In the genomic region with DNA sequence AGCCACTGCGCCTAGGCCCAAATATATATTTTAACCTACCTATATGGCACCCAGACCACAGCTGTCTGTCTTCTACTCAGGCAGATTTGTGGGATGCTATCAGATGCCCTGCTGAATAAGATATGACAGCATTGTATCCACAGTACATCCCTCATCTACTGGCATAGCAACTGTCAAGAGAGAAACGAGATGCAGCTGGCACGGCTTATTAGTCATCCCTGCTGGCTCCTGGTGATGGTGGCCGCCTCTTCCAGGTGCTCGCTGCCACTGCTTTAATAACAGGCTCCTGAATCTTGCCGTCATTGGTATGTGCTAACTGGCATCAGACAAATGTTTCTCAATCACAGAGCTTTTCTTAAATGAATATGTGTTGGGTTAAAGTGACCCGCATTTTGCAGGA, we compare ENCODE assay signal across 15 cellular contexts. TPM values are rescaled to one million over a fixed set of nuclear protein-coding genes. Genes with fewer than 3 reads are reported as not detected.
DNase-seq lines count a peak whose midpoint lies in the region; ATAC-seq and TF ChIP-seq lines count a peak whose summit lies in the region.
"Had no signal": no experiment of that assay in that cellular context is flagged by ENCODE, and none has a peak within 500 bp of the region (broad histone marks: within the 10 kb centered on the region; RNA-seq: fewer than 3 reads in every experiment).

No MANE protein-coding gene starts in this region.

- peak overlapping the region in 3 of 7 donors; percentile 3 to 65 (median 48) for H3K4me3 Mint-ChIP-seq in CD8-positive, alpha-beta memory T cell
- no peak overlapping the region for H3K4me3 Mint-ChIP-seq in natural killer cell
- H3K4me3 Mint-ChIP-seq: activated naive CD4-positive, alpha-beta T cell treated with anti-CD3 and anti-CD28 coated beads, Interleukin-2, amount 50 U/mL, for 24 hours had no signal

- H3K9me3 ChIP-seq in CD8-positive, alpha-beta memory T cell (ENCODE audit: low read length) = no peaks in the 10 kb centered on the region
- H3K9me3 ChIP-seq in mammary epithelial cell (replicated peaks; ENCODE audit: insufficient read depth, low read length) = no peaks in the 10 kb centered on the region
- H3K9me3 ChIP-seq: uterus had no signal

- H3K79me2 ChIP-seq in mammary epithelial cell (ENCODE audit: insufficient read depth, low read length) = peaks cover 76% of the 10 kb centered on the region

- POLR2A ChIA-PET in CD8-positive, alpha-beta memory T cell (lab: Charles Lee) = no interaction called here

- no peak for ATAC-seq in natural killer cell

- no peak overlapping the region for H3K4me3 ChIP-seq in CD8-positive, alpha-beta memory T cell (ENCODE audit: low read length)
- H3K4me3 ChIP-seq in mammary epithelial cell (replicated peaks in 1 of 3; ENCODE audit: insufficient read depth in 1 of 3, low read depth in 2 of 3, low read length in 3 of 3) = no peak overlapping the region
- H3K4me3 ChIP-seq: uterus had no signal

- no peak for TF ChIP-seq CTCF in mammary epithelial cell (conservative IDR thresholded peaks at IDR 0.05 in 1 of 2, IDR thresholded peaks at IDR 0.05 in 1 of 2; ENCODE audit: extremely low read depth in 1 of 2, insufficient read depth in 1 of 2, low read depth in 1 of 2, low read length in 2 of 2)
- no peak for TF ChIP-seq CTCF in natural killer cell (IDR thresholded peaks at IDR 0.05)

- H3K4me2 ChIP-seq in mammary epithelial cell (ENCODE audit: insufficient read depth, low read depth, low read length) = no peak overlapping the region

- H3K36me3 ChIP-seq in CD8-positive, alpha-beta memory T cell (ENCODE audit: insufficient read depth, low read length) = peaks cover 36% of the 10 kb centered on the region
- peaks cover 10% of the 10 kb centered on the region for H3K36me3 ChIP-seq in mammary epithelial cell (ENCODE audit: insufficient read depth, low read length)
- H3K36me3 ChIP-seq: uterus had no signal

- CTCF ChIA-PET in CD8-positive, alpha-beta memory T cell (lab: Charles Lee) = interaction anchor here (1.6 kb wide), 1 partner anchor 93 kb away, joined by 4 read pairs; no protein-coding TSS in a partner anchor
- CTCF ChIA-PET in mammary epithelial cell (lab: Charles Lee; ENCODE audit: low non-redundant PET) = no interaction called here

- H3K9me3 Mint-ChIP-seq in CD8-positive, alpha-beta memory T cell = no peaks in the 10 kb centered on the region
- H3K9me3 Mint-ChIP-seq in natural killer cell = no peaks in the 10 kb centered on the region
- H3K9me3 Mint-ChIP-seq: activated naive CD4-positive, alpha-beta T cell treated with anti-CD3 and anti-CD28 coated beads, Interleukin-2, amount 50 U/mL, for 24 hours had no signal

- no TSS peak for BruUV-seq in mammary epithelial cell (replicated peaks; lab: Mats Ljungman, UMichigan)

- peaks cover 77 to 88% (median 83%) of the 10 kb centered on the region in 3 donors for H3K4me1 Mint-ChIP-seq in CD8-positive, alpha-beta memory T cell
- H3K4me1 Mint-ChIP-seq in natural killer cell = peaks cover 79 to 89% of the 10 kb centered on the region in 2 donors

- H3K4me1 ChIP-seq in CD8-positive, alpha-beta memory T cell (ENCODE audit: insufficient read depth, low read length) = peaks cover 61% of the 10 kb centered on the region
- peaks cover 30% of the 10 kb centered on the region for H3K4me1 ChIP-seq in mammary epithelial cell (ENCODE audit: insufficient read depth, low read length)

- H3K27me3 Mint-ChIP-seq in CD8-positive, alpha-beta memory T cell = peaks cover 0 to 7% of the 10 kb centered on the region in 2 donors
- H3K27me3 Mint-ChIP-seq in natural killer cell (ENCODE audit: low read depth in 2 of 2) = no peaks in the 10 kb centered on the region
- H3K27me3 Mint-ChIP-seq: activated naive CD4-positive, alpha-beta T cell treated with anti-CD3 and anti-CD28 coated beads, Interleukin-2, amount 50 U/mL, for 24 hours had no signal

- H4K20me1 ChIP-seq in mammary epithelial cell (ENCODE audit: insufficient read depth, low read length) = no peaks in the 10 kb centered on the region

- DNase-seq in CD8-positive, alpha-beta memory T cell = no peak
- DNase-seq in M059J (ENCODE audit: low read depth) (peak; percentile 52), mammary epithelial cell (peak; percentile 42), natural killer cell (no peak), cortex of kidney (lab: John Stamatoyannopoulos, UW) (no peak), GM19238 (ENCODE audit: insufficient read length, low spot score) (no peak), NCI-H1694 (lab: John Stamatoyannopoulos, UW) (no peak), activated gamma-delta T cell (lab: John Stamatoyannopoulos, UW) (no peak)
- DNase-seq: glutamatergic neuron; kidney glomerular epithelial cell; NCI-H1048; NCI-H526 treated with DMSO at 0.1 percent for 48 hours; stimulated activated CD4-positive, alpha-beta T cell treated with anti-CD3 and anti-CD28 coated beads, Interleukin-4, amount 100 ng/mL, for 24 hours; uterus had no signal

- H2AFZ ChIP-seq in mammary epithelial cell (ENCODE audit: low read depth, low read length) = no peak overlapping the region

- dilution Hi-C loops in mammary epithelial cell (cut with HindIII; ENCODE audit: low sequenced_read_pairs) = no loop called here

- in situ Hi-C loops in mammary epithelial cell (cut with MboI; ENCODE audit: low sequenced_read_pairs in 2 of 2) = no loop called here

- intact Hi-C loops in mammary epithelial cell (cut with micrococcal nuclease) (loop anchor here (5.0 kb wide), 2 partner anchors 34 to 94 kb away; a partner anchor contains a TSS), natural killer cell (cut with micrococcal nuclease) (no loop called here)

- no peak overlapping the region for H3K9ac ChIP-seq in mammary epithelial cell (ENCODE audit: insufficient read depth, low read length)

- H3K36me3 Mint-ChIP-seq in CD8-positive, alpha-beta memory T cell = peaks cover 19 to 74% (median 24%) of the 10 kb centered on the region in 3 donors
- peaks cover 18% of the 10 kb centered on the region for H3K36me3 Mint-ChIP-seq in natural killer cell

- peak overlapping the region in 6 of 8 donors; percentile 22 to 75 (median 56) for H3K27ac Mint-ChIP-seq in CD8-positive, alpha-beta memory T cell
- H3K27ac Mint-ChIP-seq in natural killer cell = peak overlapping the region; percentile 13 to 98
- H3K27ac Mint-ChIP-seq: activated naive CD4-positive, alpha-beta T cell treated with anti-CD3 and anti-CD28 coated beads, Interleukin-2, amount 50 U/mL, for 24 hours had no signal

- no peaks in the 10 kb centered on the region for H3K27me3 ChIP-seq in CD8-positive, alpha-beta memory T cell (ENCODE audit: insufficient read depth, low read length, poor library complexity, severe bottlenecking)
- H3K27me3 ChIP-seq in mammary epithelial cell (ENCODE audit: insufficient read depth, low read length) = no peaks in the 10 kb centered on the region
- H3K27me3 ChIP-seq: uterus had no signal

- WGBS in mammary epithelial cell (ENCODE audit: low coverage, missing lambda C conversion rate) = 82% methylated on average over 6 of the region's 7 CpGs

- no peak overlapping the region for H3K27ac ChIP-seq in CD8-positive, alpha-beta memory T cell (ENCODE audit: low read depth, low read length)
- H3K27ac ChIP-seq in mammary epithelial cell (ENCODE audit: insufficient read depth, low read depth, low read length) = no peak overlapping the region

RNA-seq across cellular contexts. Expression of a gene that starts 34.0 kb away (rescaled TPM):
- total RNA-seq in CD8-positive, alpha-beta memory T cell = 10 to 100 TPM; 38.0 to 38.3 TPM
- polyA plus RNA-seq in CD8-positive, alpha-beta memory T cell = 41.6 TPM
- 35.6 and 69.6 TPM in 2 replicates for total RNA-seq in M059J (2014; rRNA removed; shearing (Covaris generic))
- total RNA-seq in mammary epithelial cell (100 to 1,000 TPM in 1 of 2 donors, 10 to 100 TPM in 1; 82.2 to 135 TPM), natural killer cell (100 to 1,000 TPM; 122 to 143 (median 128) TPM)
- polyA plus RNA-seq in mammary epithelial cell = 69.9 TPM
- 212 TPM for polyA minus RNA-seq in mammary epithelial cell

RNA-seq across cellular contexts. Expression of a gene that starts 56.7 kb away (rescaled TPM):
- total RNA-seq in CD8-positive, alpha-beta memory T cell = 10 to 100 TPM; 27.5 to 27.6 TPM
- polyA plus RNA-seq in CD8-positive, alpha-beta memory T cell = 21.2 TPM
- 30.6 and 36.0 TPM in 2 replicates for total RNA-seq in M059J (2014; rRNA removed; shearing (Covaris generic))
- total RNA-seq in mammary epithelial cell (10 to 100 TPM; 18.0 to 28.3 TPM), natural killer cell (10 to 100 TPM; 21.9 to 23.2 (median 22.1) TPM)
- 11.3 TPM for polyA plus RNA-seq in mammary epithelial cell
- 15.8 TPM for polyA minus RNA-seq in mammary epithelial cell

Comparison
In these comparisons a context has a peak if more than half of its experiments do, and no peak if none do; other contexts are left out.
1. DNase-seq: peak in M059J (single experiment) and mammary epithelial cell (single experiment); none in CD8-positive, alpha-beta memory T cell (0 of 5), natural killer cell (single experiment), cortex of kidney (single experiment), GM19238 (single experiment), NCI-H1694 (single experiment) and activated gamma-delta T cell (single experiment).